9 cellular contexts compared by ENCODE assay signal in genomic region chr7:71633571-71634008, GRCh38.
DNase-seq lines count a peak whose midpoint lies in the region; ATAC-seq and FAIRE-seq lines count a peak whose summit lies in the region.
"Had no signal": no experiment of that assay in that cellular context is flagged by ENCODE, and none has a peak within 500 bp of the region (broad histone marks: within the 10 kb centered on the region; RNA-seq: fewer than 3 reads in every experiment).

No MANE protein-coding gene starts in this region.

- in situ Hi-C loops in KBM-7 (cut with MboI; ENCODE audit: low pct_unique_long_range_greater_than_20kb, low sequenced_read_pairs) = no loop called here

- peak; percentile 91 for FAIRE-seq in RCC 7860 (lab: Jason Lieb, UNC)

- DNase-seq in GM04503 (ENCODE audit: low read depth) (peak; percentile 58), RCC 7860 (ENCODE audit: low spot score) (peak; percentile 89), fibroblast of gingiva (ENCODE audit: low read depth) (peak; percentile 80), putamen (ENCODE audit: low spot score) (peak; percentile 40), NCI-H2196 (lab: John Stamatoyannopoulos, UW; ENCODE audit: unreplicated experiment) (no peak), KBM-7 (no peak)
- DNase-seq: WERI-Rb-1 had no signal

- ATAC-seq in HG03571 (IDR thresholded peaks at IDR 0.05; ENCODE audit: unreplicated experiment) (no peak), HG03139 (IDR thresholded peaks at IDR 0.05; ENCODE audit: unreplicated experiment) (no peak)

Comparison
In these comparisons a context has a peak if more than half of its experiments do, and no peak if none do; other contexts are left out.
1. DNase-seq: peak in GM04503 (single experiment), RCC 7860 (single experiment), fibroblast of gingiva (single experiment) and putamen (single experiment); none in NCI-H2196 (single experiment) and KBM-7 (single experiment).